ENCODE assay signal across 1 cellular context in genomic region chr2:36967236-36967876, GRCh38.
TF ChIP-seq lines count a peak whose summit lies in the region.

No MANE protein-coding gene starts in this region.

TF ChIP-seq in HepG2, 621 proteins besides CTCF, POLR2A, EP300 and RAD21 (continued from another document and continues in another):
- TF ChIP-seq ZNF281 (CRISPR knock-in tag; IDR thresholded peaks at IDR 0.05; ENCODE audit: borderline replicate concordance): no peak
- TF ChIP-seq U2AF2 (IDR thresholded peaks at IDR 0.05; ENCODE audit: low read depth, low read length): no peak
- TF ChIP-seq TARDBP (CRISPR knock-in tag; IDR thresholded peaks at IDR 0.05): peak; percentile 16
- no peak for TF ChIP-seq MATR3 (CRISPR knock-in tag; IDR thresholded peaks at IDR 0.05)
- no peak for TF ChIP-seq RNF2 (conservative IDR thresholded peaks at IDR 0.05; ENCODE audit: low read depth)
- no peak for TF ChIP-seq CENPBD1 (CRISPR knock-in tag; IDR thresholded peaks at IDR 0.05; ENCODE audit: borderline replicate concordance, low read depth)
- no peak for TF ChIP-seq ZNF672 (CRISPR knock-in tag; IDR thresholded peaks at IDR 0.05)
- no peak; the same call in 1 of the 2 replicates for TF ChIP-seq ZNF503 (CRISPR knock-in tag; IDR thresholded peaks at IDR 0.05)
- TF ChIP-seq ZFP36L1 (CRISPR knock-in tag; IDR thresholded peaks at IDR 0.05): peak; percentile 10; the same call in 1 of the 2 replicates
- TF ChIP-seq REPIN1 (CRISPR knock-in tag; IDR thresholded peaks at IDR 0.05; ENCODE audit: borderline replicate concordance, low read depth): no peak
- TF ChIP-seq ZNF563 (CRISPR knock-in tag; IDR thresholded peaks at IDR 0.05): no peak
- no peak for TF ChIP-seq ZNF121 (CRISPR knock-in tag; IDR thresholded peaks at IDR 0.05)
- no peak for TF ChIP-seq JUN (CRISPR knock-in tag; IDR thresholded peaks at IDR 0.05)
- TF ChIP-seq, protein P1, sequence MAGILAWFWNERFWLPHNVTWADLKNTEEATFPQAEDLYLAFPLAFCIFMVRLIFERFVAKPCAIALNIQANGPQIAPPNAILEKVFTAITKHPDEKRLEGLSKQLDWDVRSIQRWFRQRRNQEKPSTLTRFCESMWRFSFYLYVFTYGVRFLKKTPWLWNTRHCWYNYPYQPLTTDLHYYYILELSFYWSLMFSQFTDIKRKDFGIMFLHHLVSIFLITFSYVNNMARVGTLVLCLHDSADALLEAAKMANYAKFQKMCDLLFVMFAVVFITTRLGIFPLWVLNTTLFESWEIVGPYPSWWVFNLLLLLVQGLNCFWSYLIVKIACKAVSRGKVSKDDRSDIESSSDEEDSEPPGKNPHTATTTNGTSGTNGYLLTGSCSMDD (CRISPR knock-in tag; IDR thresholded peaks at IDR 0.05): no peak
- TF ChIP-seq, protein P2, sequence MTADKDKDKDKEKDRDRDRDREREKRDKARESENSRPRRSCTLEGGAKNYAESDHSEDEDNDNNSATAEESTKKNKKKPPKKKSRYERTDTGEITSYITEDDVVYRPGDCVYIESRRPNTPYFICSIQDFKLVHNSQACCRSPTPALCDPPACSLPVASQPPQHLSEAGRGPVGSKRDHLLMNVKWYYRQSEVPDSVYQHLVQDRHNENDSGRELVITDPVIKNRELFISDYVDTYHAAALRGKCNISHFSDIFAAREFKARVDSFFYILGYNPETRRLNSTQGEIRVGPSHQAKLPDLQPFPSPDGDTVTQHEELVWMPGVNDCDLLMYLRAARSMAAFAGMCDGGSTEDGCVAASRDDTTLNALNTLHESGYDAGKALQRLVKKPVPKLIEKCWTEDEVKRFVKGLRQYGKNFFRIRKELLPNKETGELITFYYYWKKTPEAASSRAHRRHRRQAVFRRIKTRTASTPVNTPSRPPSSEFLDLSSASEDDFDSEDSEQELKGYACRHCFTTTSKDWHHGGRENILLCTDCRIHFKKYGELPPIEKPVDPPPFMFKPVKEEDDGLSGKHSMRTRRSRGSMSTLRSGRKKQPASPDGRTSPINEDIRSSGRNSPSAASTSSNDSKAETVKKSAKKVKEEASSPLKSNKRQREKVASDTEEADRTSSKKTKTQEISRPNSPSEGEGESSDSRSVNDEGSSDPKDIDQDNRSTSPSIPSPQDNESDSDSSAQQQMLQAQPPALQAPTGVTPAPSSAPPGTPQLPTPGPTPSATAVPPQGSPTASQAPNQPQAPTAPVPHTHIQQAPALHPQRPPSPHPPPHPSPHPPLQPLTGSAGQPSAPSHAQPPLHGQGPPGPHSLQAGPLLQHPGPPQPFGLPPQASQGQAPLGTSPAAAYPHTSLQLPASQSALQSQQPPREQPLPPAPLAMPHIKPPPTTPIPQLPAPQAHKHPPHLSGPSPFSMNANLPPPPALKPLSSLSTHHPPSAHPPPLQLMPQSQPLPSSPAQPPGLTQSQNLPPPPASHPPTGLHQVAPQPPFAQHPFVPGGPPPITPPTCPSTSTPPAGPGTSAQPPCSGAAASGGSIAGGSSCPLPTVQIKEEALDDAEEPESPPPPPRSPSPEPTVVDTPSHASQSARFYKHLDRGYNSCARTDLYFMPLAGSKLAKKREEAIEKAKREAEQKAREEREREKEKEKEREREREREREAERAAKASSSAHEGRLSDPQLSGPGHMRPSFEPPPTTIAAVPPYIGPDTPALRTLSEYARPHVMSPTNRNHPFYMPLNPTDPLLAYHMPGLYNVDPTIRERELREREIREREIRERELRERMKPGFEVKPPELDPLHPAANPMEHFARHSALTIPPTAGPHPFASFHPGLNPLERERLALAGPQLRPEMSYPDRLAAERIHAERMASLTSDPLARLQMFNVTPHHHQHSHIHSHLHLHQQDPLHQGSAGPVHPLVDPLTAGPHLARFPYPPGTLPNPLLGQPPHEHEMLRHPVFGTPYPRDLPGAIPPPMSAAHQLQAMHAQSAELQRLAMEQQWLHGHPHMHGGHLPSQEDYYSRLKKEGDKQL (CRISPR knock-in tag; IDR thresholded peaks at IDR 0.05; ENCODE audit: low read depth): peak; percentile 62
- no peak for TF ChIP-seq ELF4 (CRISPR knock-in tag; IDR thresholded peaks at IDR 0.05; ENCODE audit: borderline replicate concordance)
- TF ChIP-seq ZNF549 (CRISPR knock-in tag; IDR thresholded peaks at IDR 0.05): no peak
- no peak for TF ChIP-seq TMF1 (CRISPR knock-in tag; IDR thresholded peaks at IDR 0.05; ENCODE audit: low read depth)
- TF ChIP-seq ZNF577 (CRISPR knock-in tag; IDR thresholded peaks at IDR 0.05; ENCODE audit: borderline replicate concordance, low read depth): 0 out of 2 replicates have a peak, but pooled peaks have one; percentile 8
- no peak for TF ChIP-seq ZNF280B (CRISPR knock-in tag; IDR thresholded peaks at IDR 0.05; ENCODE audit: borderline replicate concordance)
- TF ChIP-seq, protein P3, sequence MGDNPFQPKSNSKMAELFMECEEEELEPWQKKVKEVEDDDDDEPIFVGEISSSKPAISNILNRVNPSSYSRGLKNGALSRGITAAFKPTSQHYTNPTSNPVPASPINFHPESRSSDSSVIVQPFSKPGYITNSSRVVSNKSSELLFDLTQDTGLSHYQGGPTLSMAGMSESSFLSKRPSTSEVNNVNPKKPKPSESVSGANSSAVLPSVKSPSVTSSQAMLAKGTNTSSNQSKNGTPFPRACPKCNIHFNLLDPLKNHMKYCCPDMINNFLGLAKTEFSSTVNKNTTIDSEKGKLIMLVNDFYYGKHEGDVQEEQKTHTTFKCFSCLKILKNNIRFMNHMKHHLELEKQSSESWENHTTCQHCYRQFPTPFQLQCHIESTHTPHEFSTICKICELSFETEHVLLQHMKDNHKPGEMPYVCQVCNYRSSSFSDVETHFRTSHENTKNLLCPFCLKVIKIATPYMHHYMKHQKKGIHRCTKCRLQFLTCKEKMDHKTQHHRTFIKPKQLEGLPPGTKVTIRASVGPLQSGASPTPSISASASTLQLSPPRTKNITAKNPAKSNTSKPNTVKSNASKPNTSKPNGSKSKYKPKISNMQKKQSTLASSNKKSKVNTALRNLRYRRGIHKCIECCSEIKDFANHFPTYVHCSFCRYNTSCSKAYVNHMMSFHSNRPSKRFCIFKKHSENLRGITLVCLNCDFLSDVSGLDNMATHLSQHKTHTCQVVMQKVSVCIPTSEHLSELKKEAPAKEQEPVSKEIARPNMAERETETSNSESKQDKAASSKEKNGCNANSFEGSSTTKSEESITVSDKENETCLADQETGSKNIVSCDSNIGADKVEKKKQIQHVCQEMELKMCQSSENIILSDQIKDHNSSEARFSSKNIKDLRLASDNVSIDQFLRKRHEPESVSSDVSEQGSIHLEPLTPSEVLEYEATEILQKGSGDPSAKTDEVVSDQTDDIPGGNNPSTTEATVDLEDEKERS (CRISPR knock-in tag; IDR thresholded peaks at IDR 0.05): no peak
- peak; percentile 38; the same call in 1 of the 2 replicates for TF ChIP-seq RCOR2 (CRISPR knock-in tag; IDR thresholded peaks at IDR 0.05)
- no peak for TF ChIP-seq E2F5 (CRISPR knock-in tag; conservative IDR thresholded peaks at IDR 0.05)
- TF ChIP-seq MXD4 (CRISPR knock-in tag; IDR thresholded peaks at IDR 0.05): no peak
- TF ChIP-seq, protein P4, sequence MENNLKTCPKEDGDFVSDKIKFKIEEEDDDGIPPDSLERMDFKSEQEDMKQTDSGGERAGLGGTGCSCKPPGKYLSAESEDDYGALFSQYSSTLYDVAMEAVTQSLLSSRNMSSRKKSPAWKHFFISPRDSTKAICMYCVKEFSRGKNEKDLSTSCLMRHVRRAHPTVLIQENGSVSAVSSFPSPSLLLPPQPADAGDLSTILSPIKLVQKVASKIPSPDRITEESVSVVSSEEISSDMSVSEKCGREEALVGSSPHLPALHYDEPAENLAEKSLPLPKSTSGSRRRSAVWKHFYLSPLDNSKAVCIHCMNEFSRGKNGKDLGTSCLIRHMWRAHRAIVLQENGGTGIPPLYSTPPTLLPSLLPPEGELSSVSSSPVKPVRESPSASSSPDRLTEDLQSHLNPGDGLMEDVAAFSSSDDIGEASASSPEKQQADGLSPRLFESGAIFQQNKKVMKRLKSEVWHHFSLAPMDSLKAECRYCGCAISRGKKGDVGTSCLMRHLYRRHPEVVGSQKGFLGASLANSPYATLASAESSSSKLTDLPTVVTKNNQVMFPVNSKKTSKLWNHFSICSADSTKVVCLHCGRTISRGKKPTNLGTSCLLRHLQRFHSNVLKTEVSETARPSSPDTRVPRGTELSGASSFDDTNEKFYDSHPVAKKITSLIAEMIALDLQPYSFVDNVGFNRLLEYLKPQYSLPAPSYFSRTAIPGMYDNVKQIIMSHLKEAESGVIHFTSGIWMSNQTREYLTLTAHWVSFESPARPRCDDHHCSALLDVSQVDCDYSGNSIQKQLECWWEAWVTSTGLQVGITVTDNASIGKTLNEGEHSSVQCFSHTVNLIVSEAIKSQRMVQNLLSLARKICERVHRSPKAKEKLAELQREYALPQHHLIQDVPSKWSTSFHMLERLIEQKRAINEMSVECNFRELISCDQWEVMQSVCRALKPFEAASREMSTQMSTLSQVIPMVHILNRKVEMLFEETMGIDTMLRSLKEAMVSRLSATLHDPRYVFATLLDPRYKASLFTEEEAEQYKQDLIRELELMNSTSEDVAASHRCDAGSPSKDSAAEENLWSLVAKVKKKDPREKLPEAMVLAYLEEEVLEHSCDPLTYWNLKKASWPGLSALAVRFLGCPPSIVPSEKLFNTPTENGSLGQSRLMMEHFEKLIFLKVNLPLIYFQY (CRISPR knock-in tag; IDR thresholded peaks at IDR 0.05; ENCODE audit: borderline replicate concordance): no peak
- no peak for TF ChIP-seq ZNF556 (CRISPR knock-in tag; IDR thresholded peaks at IDR 0.05; ENCODE audit: borderline replicate concordance)
- TF ChIP-seq, protein P5, sequence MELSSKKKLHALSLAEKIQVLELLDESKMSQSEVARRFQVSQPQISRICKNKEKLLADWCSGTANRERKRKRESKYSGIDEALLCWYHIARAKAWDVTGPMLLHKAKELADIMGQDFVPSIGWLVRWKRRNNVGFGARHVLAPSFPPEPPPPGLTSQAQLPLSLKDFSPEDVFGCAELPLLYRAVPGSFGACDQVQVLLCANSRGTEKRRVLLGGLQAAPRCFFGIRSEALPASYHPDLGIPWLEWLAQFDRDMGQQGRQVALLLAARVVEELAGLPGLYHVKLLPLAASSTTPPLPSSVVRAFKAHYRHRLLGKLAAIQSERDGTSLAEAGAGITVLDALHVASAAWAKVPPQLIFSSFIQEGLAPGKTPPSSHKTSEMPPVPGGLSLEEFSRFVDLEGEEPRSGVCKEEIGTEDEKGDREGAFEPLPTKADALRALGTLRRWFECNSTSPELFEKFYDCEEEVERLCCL (CRISPR knock-in tag; IDR thresholded peaks at IDR 0.05; ENCODE audit: borderline replicate concordance): no peak
- TF ChIP-seq POLR2AphosphoS5 (IDR thresholded peaks at IDR 0.05; ENCODE audit: low read depth, low read length): no peak
- no peak for TF ChIP-seq SRSF4 (IDR thresholded peaks at IDR 0.05; ENCODE audit: low read depth, low read length, poor library complexity, severe bottlenecking)
- TF ChIP-seq, protein P6, sequence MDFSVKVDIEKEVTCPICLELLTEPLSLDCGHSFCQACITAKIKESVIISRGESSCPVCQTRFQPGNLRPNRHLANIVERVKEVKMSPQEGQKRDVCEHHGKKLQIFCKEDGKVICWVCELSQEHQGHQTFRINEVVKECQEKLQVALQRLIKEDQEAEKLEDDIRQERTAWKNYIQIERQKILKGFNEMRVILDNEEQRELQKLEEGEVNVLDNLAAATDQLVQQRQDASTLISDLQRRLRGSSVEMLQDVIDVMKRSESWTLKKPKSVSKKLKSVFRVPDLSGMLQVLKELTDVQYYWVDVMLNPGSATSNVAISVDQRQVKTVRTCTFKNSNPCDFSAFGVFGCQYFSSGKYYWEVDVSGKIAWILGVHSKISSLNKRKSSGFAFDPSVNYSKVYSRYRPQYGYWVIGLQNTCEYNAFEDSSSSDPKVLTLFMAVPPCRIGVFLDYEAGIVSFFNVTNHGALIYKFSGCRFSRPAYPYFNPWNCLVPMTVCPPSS (IDR thresholded peaks at IDR 0.05): no peak
